ENCODE assay signal across 29 cellular contexts in the genomic region with DNA sequence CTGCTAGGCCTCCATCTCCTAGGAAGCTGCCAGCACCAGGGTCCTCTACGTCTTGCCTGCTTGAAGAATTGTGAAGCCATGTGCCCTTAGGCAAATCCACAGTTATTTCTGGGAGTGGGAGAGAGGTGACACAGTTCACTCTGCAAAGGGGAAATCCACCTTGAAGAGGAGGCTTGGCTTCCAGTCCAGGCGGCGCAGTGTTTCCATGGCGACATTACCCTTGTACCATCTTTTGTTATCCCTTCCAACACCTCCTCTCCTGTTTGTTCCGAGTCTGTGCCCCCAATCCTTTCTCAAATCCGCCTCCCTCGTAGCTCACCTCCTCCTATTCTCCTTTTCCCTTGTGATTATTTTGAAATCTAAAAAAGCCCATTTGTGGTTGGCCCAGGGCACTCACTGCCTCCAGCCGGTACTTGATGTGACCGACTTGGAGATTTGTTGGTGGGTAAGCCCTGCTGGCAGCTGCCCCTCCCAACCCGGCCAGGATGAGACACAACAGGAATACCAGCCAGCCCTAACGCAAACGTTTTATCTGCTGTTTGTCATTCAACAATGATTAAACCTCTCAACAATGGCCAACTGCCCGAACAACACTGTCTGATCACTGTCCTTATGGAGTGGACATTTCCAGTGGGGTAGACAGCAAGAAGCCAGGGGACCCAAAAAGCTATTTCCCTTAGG. TPM values are rescaled to one million over a fixed set of nuclear protein-coding genes. Genes with fewer than 3 reads are reported as not detected.
A peak's percentile ranks its signal among the peaks of the same experiment; 100 is the strongest.
DNase-seq lines count a peak whose midpoint lies in the region; ATAC-seq, FAIRE-seq and TF ChIP-seq lines count a peak whose summit lies in the region.
"Had no signal": no experiment of that assay in that cellular context is flagged by ENCODE, and none has a peak within 500 bp of the region (broad histone marks: within the 10 kb centered on the region; RNA-seq: fewer than 3 reads in every experiment).

No MANE protein-coding gene starts in this region.

- H3K4me3 Mint-ChIP-seq in Calu3 (ENCODE audit: low read depth, unreplicated experiment) = peak overlapping the region; percentile 8
- no peak overlapping the region for H3K4me3 Mint-ChIP-seq in activated T-helper 2 cell treated with anti-CD3 and anti-CD28 coated beads, Interferon-gamma antibody, Interleukin-2, Interleukin-4, amounts not matched to agents 10 μg/mL and 5 μg/mL and 100 μg/mL, durations not matched to agents 14 hours and 24 hours and 36 hours (ENCODE audit: low read depth)
- H3K4me3 Mint-ChIP-seq: activated naive CD4-positive, alpha-beta T cell treated with anti-CD3 and anti-CD28 coated beads for 36 hours; activated T-cell treated with anti-CD3 and anti-CD28 coated beads, Interleukin-2, amount 50 U/mL, for 4 hours; CD14-positive monocyte; natural killer cell treated with Interleukin-12 subunit alpha and Interleukin-12 subunit beta and Interleukin-15 and Interleukin-18, amount 100 ng/mL, for 72 hours; stimulated activated memory B cell treated with anti-CD40 and anti-IgM and Interleukin-4, amounts not matched to agents 10 μg/mL and 1 μg/mL and 100 μg/mL, for 72 hours; T-cell had no signal

- peaks cover 7% of the 10 kb centered on the region; the same call in 2 of the 3 replicates for H3K9me3 ChIP-seq in A549
- H3K9me3 ChIP-seq in PC-3 (ENCODE audit: low read length) = no peaks in the 10 kb centered on the region
- no peaks in the 10 kb centered on the region for H3K9me3 ChIP-seq in right lobe of liver
- H3K9me3 ChIP-seq: pancreas, uterus had no signal

- no peaks in the 10 kb centered on the region for H3K9me2 ChIP-seq in PC-3 (replicated peaks; ENCODE audit: low read length)

- H3K4me1 Mint-ChIP-seq in Calu3 (ENCODE audit: low read depth, unreplicated experiment) = peaks cover 89% of the 10 kb centered on the region
- no peaks in the 10 kb centered on the region for H3K4me1 Mint-ChIP-seq in activated T-helper 2 cell treated with anti-CD3 and anti-CD28 coated beads, Interferon-gamma antibody, Interleukin-2, Interleukin-4, amounts not matched to agents 10 μg/mL and 5 μg/mL and 100 μg/mL, durations not matched to agents 14 hours and 24 hours and 36 hours (ENCODE audit: low read depth)
- H3K4me1 Mint-ChIP-seq: CD14-positive monocyte; stimulated activated memory B cell treated with anti-CD40 and anti-IgM and Interleukin-4, amounts not matched to agents 10 μg/mL and 1 μg/mL and 100 μg/mL, for 72 hours; T-cell had no signal

- WGBS in A549 (ENCODE audit: missing lambda C conversion rate) = 13% methylated on average over 13 of the region's 13 CpGs
- 32% methylated on average over 12 of the region's 13 CpGs for WGBS in right lobe of liver (ENCODE audit: insufficient coverage, low coverage, low lambda C conversion rate, missing lambda C conversion rate)

- H2AFZ ChIP-seq in PC-3 (ENCODE audit: low read length) = no peak overlapping the region

- no peaks in the 10 kb centered on the region for H3K27me3 Mint-ChIP-seq in Calu3 (ENCODE audit: unreplicated experiment)
- H3K27me3 Mint-ChIP-seq in activated T-helper 2 cell treated with anti-CD3 and anti-CD28 coated beads, Interferon-gamma antibody, Interleukin-2, Interleukin-4, amounts not matched to agents 10 μg/mL and 5 μg/mL and 100 μg/mL, durations not matched to agents 14 hours and 24 hours and 36 hours (ENCODE audit: low read depth) = peaks cover 12% of the 10 kb centered on the region

- no peaks in the 10 kb centered on the region for H3K9me3 Mint-ChIP-seq in Calu3 (ENCODE audit: low read depth, unreplicated experiment)
- H3K9me3 Mint-ChIP-seq in activated T-helper 2 cell treated with anti-CD3 and anti-CD28 coated beads, Interferon-gamma antibody, Interleukin-2, Interleukin-4, amounts not matched to agents 10 μg/mL and 5 μg/mL and 100 μg/mL, durations not matched to agents 14 hours and 24 hours and 36 hours = no peaks in the 10 kb centered on the region
- H3K9me3 Mint-ChIP-seq: activated naive CD4-positive, alpha-beta T cell treated with anti-CD3 and anti-CD28 coated beads for 36 hours; activated T-cell treated with anti-CD3 and anti-CD28 coated beads, Interleukin-2, amount 50 U/mL, for 4 hours; natural killer cell treated with Interleukin-12 subunit alpha and Interleukin-12 subunit beta and Interleukin-15 and Interleukin-18, amount 100 ng/mL, for 72 hours; T-cell had no signal

- H3K9ac ChIP-seq in PC-3 (ENCODE audit: low read length) = no peak overlapping the region

- ATAC-seq in A549 (peak in 1 of 2 experiments; percentile 69; a peak in 3 of 6 replicates), PC-3 (no peak), right lobe of liver (peak in 3 of 4 donors; percentile 21 to 79 (median 50)), GM18861 (IDR thresholded peaks at IDR 0.05; ENCODE audit: unreplicated experiment) (no peak)
- ATAC-seq: activated T-cell treated with anti-CD3 and anti-CD28 coated beads, Interleukin-2, amount 50 U/mL, for 4 hours; stimulated activated memory B cell treated with anti-CD40 and anti-IgM and Interleukin-4, amounts not matched to agents 10 μg/mL and 1 μg/mL and 100 μg/mL, for 72 hours; T-cell had no signal

- POLR2A ChIA-PET in A549 (lab: Yijun Ruan, JAX) (no interaction called here), PC-3 (lab: Charles Lee; ENCODE audit: unreplicated experiment) (no interaction called here)

- intact Hi-C loops in Calu3 (cut with micrococcal nuclease; ENCODE audit: unreplicated experiment) (no loop called here), PC-3 (cut with micrococcal nuclease) (no loop called here), right lobe of liver (cut with DNase I) (no loop called here)
- intact Hi-C loops in activated T-helper 2 cell treated with anti-CD3 and anti-CD28 coated beads, Interferon-gamma antibody, Interleukin-2, Interleukin-4, amounts not matched to agents 10 μg/mL and 5 μg/mL and 100 μg/mL, durations not matched to agents 14 hours and 24 hours and 36 hours (cut with micrococcal nuclease) = no loop called here

- FAIRE-seq in A549 (lab: Jason Lieb, UNC) = peak; percentile 74
- FAIRE-seq: bronchial epithelial cell, endometrium, GM12878, GM19239, pancreas had no signal

- no peaks in the 10 kb centered on the region for H3F3A ChIP-seq in PC-3 (ENCODE audit: low read length, unreplicated experiment)

- CTCF ChIA-PET in A549 (lab: Yijun Ruan, JAX) (interaction anchor here (0.7 to 8.0 kb wide), 11 partner anchors 8 to 577 kb away, joined by 3 to 46 read pairs (median 4); no protein-coding TSS in a partner anchor), Calu3 (lab: Charles Lee) (interaction anchor here (0.6 to 1.2 kb wide), 3 partner anchors 8 to 593 kb away, joined by 3 read pairs; no protein-coding TSS in a partner anchor), PC-3 (lab: Charles Lee) (no interaction called here)

- H3K27ac ChIP-seq in A549 = peak overlapping the region; percentile 78 to 86
- H3K27ac ChIP-seq in PC-3 (ENCODE audit: low read length) = no peak overlapping the region
- H3K27ac ChIP-seq in right lobe of liver = no peak overlapping the region
- H3K27ac ChIP-seq: pancreas, uterus had no signal

- TF ChIP-seq EP300 in A549 (IDR thresholded peaks at IDR 0.05) = no peak

- TF ChIP-seq CTCF in A549 (IDR thresholded peaks at IDR 0.05) = no peak
- TF ChIP-seq CTCF in Calu3 (IDR thresholded peaks at IDR 0.05; ENCODE audit: unreplicated experiment) = no peak
- no peak for TF ChIP-seq CTCF in PC-3 (conservative IDR thresholded peaks at IDR 0.05; ENCODE audit: low read depth, low read length)
- no peak for TF ChIP-seq CTCF in right lobe of liver (IDR thresholded peaks at IDR 0.05)

- no peaks in the 10 kb centered on the region for H3K79me2 ChIP-seq in PC-3 (ENCODE audit: low read length)

- TF ChIP-seq RAD21 in A549 (conservative IDR thresholded peaks at IDR 0.05 in 1 of 2, IDR thresholded peaks at IDR 0.05 in 1 of 2) = no peak

- peaks cover 9% of the 10 kb centered on the region for H3K36me3 Mint-ChIP-seq in Calu3 (ENCODE audit: insufficient read depth, unreplicated experiment)
- no peaks in the 10 kb centered on the region for H3K36me3 Mint-ChIP-seq in activated T-helper 2 cell treated with anti-CD3 and anti-CD28 coated beads, Interferon-gamma antibody, Interleukin-2, Interleukin-4, amounts not matched to agents 10 μg/mL and 5 μg/mL and 100 μg/mL, durations not matched to agents 14 hours and 24 hours and 36 hours (ENCODE audit: low read depth)
- H3K36me3 Mint-ChIP-seq: CD14-positive monocyte; natural killer cell treated with Interleukin-12 subunit alpha and Interleukin-12 subunit beta and Interleukin-15 and Interleukin-18, amount 100 ng/mL, for 72 hours; stimulated activated memory B cell treated with anti-CD40 and anti-IgM and Interleukin-4, amounts not matched to agents 10 μg/mL and 1 μg/mL and 100 μg/mL, for 72 hours; T-cell had no signal

- BruUV-seq in Calu3 (replicated peaks; lab: Mats Ljungman, UMichigan) = no TSS peak
- no TSS peak for BruUV-seq in PC-3 (replicated peaks; lab: Mats Ljungman, UMichigan)

- 0 out of 2 replicates have a peak, but pooled peaks cover 6% of the 10 kb centered on the region for H3K27me3 ChIP-seq in PC-3 (ENCODE audit: low read length)
- H3K27me3 ChIP-seq in right lobe of liver = no peaks in the 10 kb centered on the region
- H3K27me3 ChIP-seq: pancreas, uterus had no signal

- H3K4me1 ChIP-seq in A549 = peaks cover 92% of the 10 kb centered on the region
- peaks cover 17% of the 10 kb centered on the region for H3K4me1 ChIP-seq in PC-3 (ENCODE audit: insufficient read depth, low read length)
- no peaks in the 10 kb centered on the region for H3K4me1 ChIP-seq in right lobe of liver
- H3K4me1 ChIP-seq: pancreas, uterus had no signal

- no peak for TF ChIP-seq POLR2A in A549 (IDR thresholded peaks at IDR 0.05; ENCODE audit: low read length)
- no peak for TF ChIP-seq POLR2A in right lobe of liver (IDR thresholded peaks at IDR 0.05)

- H3K36me3 ChIP-seq in PC-3 (ENCODE audit: low read depth, low read length) = no peaks in the 10 kb centered on the region
- no peaks in the 10 kb centered on the region for H3K36me3 ChIP-seq in right lobe of liver
- H3K36me3 ChIP-seq: pancreas, uterus had no signal

- peak overlapping the region; percentile 48 for H3K27ac Mint-ChIP-seq in Calu3 (ENCODE audit: unreplicated experiment)
- H3K27ac Mint-ChIP-seq in activated T-helper 2 cell treated with anti-CD3 and anti-CD28 coated beads, Interferon-gamma antibody, Interleukin-2, Interleukin-4, amounts not matched to agents 10 μg/mL and 5 μg/mL and 100 μg/mL, durations not matched to agents 14 hours and 24 hours and 36 hours = no peak overlapping the region
- H3K27ac Mint-ChIP-seq: activated naive CD4-positive, alpha-beta T cell treated with anti-CD3 and anti-CD28 coated beads for 36 hours; CD14-positive monocyte; natural killer cell treated with Interleukin-12 subunit alpha and Interleukin-12 subunit beta and Interleukin-15 and Interleukin-18, amount 100 ng/mL, for 72 hours; stimulated activated memory B cell treated with anti-CD40 and anti-IgM and Interleukin-4, amounts not matched to agents 10 μg/mL and 1 μg/mL and 100 μg/mL, for 72 hours; T-cell had no signal

- H3K4me3 ChIP-seq in A549 (no peak overlapping the region), PC-3 (ENCODE audit: low read length) (no peak overlapping the region), right lobe of liver (no peak overlapping the region)
- H3K4me3 ChIP-seq: GM12878, pancreas, uterus had no signal

- DNase-seq in A549 (ENCODE audit: low read depth in 1 of 2, low spot score in 1 of 2) = peak in 1 of 2 experiments; percentile 71
- DNase-seq in Calu3 = no peak
- DNase-seq in PC-3 = peak; percentile 23
- DNase-seq in right lobe of liver = peak in 1 of 3 donors; percentile 39
- DNase-seq in activated T-helper 2 cell treated with anti-CD3 and anti-CD28 coated beads, Interferon-gamma antibody, Interleukin-2, Interleukin-4, amounts not matched to agents 10 μg/mL and 5 μg/mL and 100 μg/mL, durations not matched to agents 14 hours and 24 hours and 36 hours (ENCODE audit: low spot score) = no peak
- no peak for DNase-seq in T-helper 1 cell
- no peak for DNase-seq in stimulated activated CD8-positive, alpha-beta memory T cell treated with anti-CD3 and anti-CD28 coated beads, Interleukin-4, amount 100 ng/mL, for 48 hours
- DNase-seq: activated CD8-positive, alpha-beta memory T cell treated with anti-CD3 and anti-CD28 coated beads for 24 hours; activated T-cell treated with anti-CD3 and anti-CD28 coated beads, Interleukin-2, amount 50 U/mL, for 4 hours; amygdala; DMS79; Kasumi-1; NCI-H1048; NCI-H2107; pancreas; SIG-M5; uterus had no signal

- H4K20me1 ChIP-seq in PC-3 (ENCODE audit: low read length) = no peaks in the 10 kb centered on the region

- peak overlapping the region; percentile 74 for H3K4me2 ChIP-seq in A549
- no peak overlapping the region for H3K4me2 ChIP-seq in PC-3 (ENCODE audit: low read length)

RNA-seq across cellular contexts. Expression of a gene that starts 18.3 kb away (rescaled TPM):
- polyA plus RNA-seq in A549 (2011; rRNA removed) (8.1 and 10.7 TPM in 2 replicates), A549 (2017; fragmentation: RNase III; extraction: RNeasy Plus Mini Kit Qiagen cat#74134 plus additional on column Dnase treatment) (8.1 to 13.1 TPM (median 12.9 TPM) in 3 replicates)
- polyA plus RNA-seq in A549 (2012; cell fraction: cytosol; rRNA removed) = 2.4 and 2.9 TPM in 2 replicates
- 2.9 and 3.6 TPM in 2 replicates for polyA plus RNA-seq in A549 (2012; cell fraction: nucleus; rRNA removed)
- polyA minus RNA-seq in A549 (2011; rRNA and poly(A)+ RNA removed) = 31.3 and 31.5 TPM in 2 replicates
- total RNA-seq in Calu3 (2022) (31.1 and 36.8 TPM in 2 replicates), PC-3 (2014; rRNA removed) (not detected in 2 replicates), right lobe of liver (under 1 TPM in 5 of 6 experiments, not detected in 1; 0.12 to 0.63 (median 0.44) TPM)
- total RNA-seq in activated T-helper 2 cell treated with anti-CD3 and anti-CD28 coated beads, Interferon-gamma antibody, Interleukin-2, Interleukin-4, amounts not matched to agents 10 μg/mL and 5 μg/mL and 100 μg/mL, durations not matched to agents 14 hours and 24 hours and 36 hours = not detected in 2 replicates
- total RNA-seq: activated naive CD4-positive, alpha-beta T cell treated with anti-CD3 and anti-CD28 coated beads for 36 hours; bronchial epithelial cell; fibroblast of lung; GM12878; mesenteric fat pad; natural killer cell treated with Interleukin-12 subunit alpha and Interleukin-12 subunit beta and Interleukin-15 and Interleukin-18, amount 100 ng/mL, for 72 hours had no signal
- polyA plus RNA-seq: CD14-positive monocyte, fibroblast of lung, GM12878 had no signal

Comparison
In these comparisons a context has a peak if more than half of its experiments do, and no peak if none do; other contexts are left out.
1. ATAC-seq: peak in right lobe of liver (3 of 4); none in PC-3 (single experiment) and GM18861 (single experiment).
2. H3K27ac ChIP-seq: peak in A549 (2 of 2); none in PC-3 (single experiment) and right lobe of liver (0 of 3).
3. RNA of a gene that starts 18.3 kb away (total RNA-seq): 31.1 to 36.8 TPM in Calu3; 0.12 to 0.63 TPM in right lobe of liver, not detected in PC-3 and not detected in activated T-helper 2 cell treated with anti-CD3 and anti-CD28 coated beads, Interferon-gamma antibody, Interleukin-2, Interleukin-4, amounts not matched to agents 10 μg/mL and 5 μg/mL and 100 μg/mL, durations not matched to agents 14 hours and 24 hours and 36 hours; every median in the first group is over 10 times any median in the second.